In genomic region chr4:74133786-74134499, GRCh38 we compare ENCODE assay signal across 8 cellular contexts. TPM values are rescaled to one million over a fixed set of nuclear protein-coding genes. Genes with fewer than 3 reads are reported as not detected.
DNase-seq lines count a peak whose midpoint lies in the region; ATAC-seq and TF ChIP-seq lines count a peak whose summit lies in the region.

No MANE protein-coding gene starts in this region.

- H3K27me3 ChIP-seq in right atrium auricular region, result no peaks in the 10 kb centered on the region

- no peaks in the 10 kb centered on the region for H3K4me1 ChIP-seq in right atrium auricular region

- H3K9me3 ChIP-seq in right atrium auricular region, result peaks cover 0 to 6% of the 10 kb centered on the region in 2 donors

- no peaks in the 10 kb centered on the region for H3K36me3 ChIP-seq in right atrium auricular region

- H3K4me3 ChIP-seq in right atrium auricular region, result no peak overlapping the region

- ATAC-seq in GM21360 (IDR thresholded peaks at IDR 0.05; ENCODE audit: unreplicated experiment) (peak; percentile 71), HG03045 (IDR thresholded peaks at IDR 0.05; ENCODE audit: unreplicated experiment) (no peak)

- peak; percentile 20 for DNase-seq in DMS114 treated with DMSO at 0.1 percent for 48 hours (lab: John Stamatoyannopoulos, UW; ENCODE audit: unreplicated experiment)
- DNase-seq in LHCN-M2 (ENCODE audit: low read depth), result peak; percentile 97
- peak; percentile 54 for DNase-seq in RPMI8226
- peak; percentile 84 for DNase-seq in amniotic epithelial cell (ENCODE audit: low read depth)
- DNase-seq in right atrium auricular region (ENCODE audit: low spot score), result peak; percentile 88
- peak; percentile 83 for DNase-seq in renal cortical epithelial cell (ENCODE audit: low read depth)

- no peak overlapping the region for H3K27ac ChIP-seq in right atrium auricular region

- peak; percentile 65 to 82 for TF ChIP-seq CTCF in right atrium auricular region (IDR thresholded peaks at IDR 0.05)

RNA-seq across cellular contexts. Expression of gene MTHFD2L, which starts 24.0 kb away (rescaled TPM):
- 11.1 and 19.7 TPM in 2 replicates for total RNA-seq in LHCN-M2 (2014; rRNA removed)
- polyA plus RNA-seq in LHCN-M2 (2012), result 3.2 TPM
- total RNA-seq in right atrium auricular region, result 10 to 100 TPM in 1 of 2 donors, 1 to 10 TPM in 1; 8.3 to 11.5 TPM
- 22.2 and 71.8 TPM in 2 replicates for total RNA-seq in renal cortical epithelial cell

RNA-seq across cellular contexts. Expression of gene CXCL2, which starts 34.9 kb away (rescaled TPM):
- 7.3 and 9.9 TPM in 2 replicates for total RNA-seq in LHCN-M2 (2014; rRNA removed)
- polyA plus RNA-seq in LHCN-M2 (2012), result 2.2 TPM
- total RNA-seq in right atrium auricular region, result 10 to 100 TPM; 19.4 to 21.5 TPM
- 14.9 and 34.7 TPM in 2 replicates for total RNA-seq in renal cortical epithelial cell

Comparison
In these comparisons a context has a peak if more than half of its experiments do, and no peak if none do; other contexts are left out.
1. DNase-seq: peak in every context shown above with its lines; median percentile 97 in LHCN-M2; 88 in right atrium auricular region; 84 in amniotic epithelial cell; 83 in renal cortical epithelial cell; 54 in RPMI8226; 20 in DMS114 treated with DMSO at 0.1 percent for 48 hours.